ENCODE assay signal across 19 cellular contexts in the genomic region with DNA sequence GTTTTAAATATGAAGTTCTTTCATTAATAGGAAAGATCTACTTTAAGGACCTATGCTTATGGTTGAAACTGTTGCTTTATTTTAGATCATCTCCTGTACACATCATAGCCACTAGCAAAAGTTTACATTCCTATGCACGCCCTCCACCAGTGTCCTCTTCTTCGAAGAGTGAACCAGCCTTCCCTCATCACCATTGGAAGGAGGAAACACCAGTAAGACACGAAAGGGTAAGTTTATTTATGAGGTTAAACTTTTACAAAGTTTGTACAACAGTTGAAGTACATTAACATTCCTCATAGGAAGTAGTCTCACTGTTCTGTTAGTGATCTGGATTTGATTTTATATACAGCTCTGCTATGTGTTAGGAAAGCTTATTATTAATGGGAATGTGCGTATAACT. TPM values are rescaled to one million over a fixed set of nuclear protein-coding genes. Genes with fewer than 3 reads are reported as not detected.
DNase-seq lines count a peak whose midpoint lies in the region; ATAC-seq and TF ChIP-seq lines count a peak whose summit lies in the region.
"Had no signal": no experiment of that assay in that cellular context is flagged by ENCODE, and none has a peak within 500 bp of the region (broad histone marks: within the 10 kb centered on the region; RNA-seq: fewer than 3 reads in every experiment).

No MANE protein-coding gene starts in this region.

- CTCF ChIA-PET in AG04450 (lab: Charles Lee), result interaction anchor here (0.5 to 1.1 kb wide), 4 partner anchors 37 to 647 kb away, joined by 3 to 5 read pairs (median 3); no protein-coding TSS in a partner anchor

- H3K9me3 Mint-ChIP-seq in HFFc6 (no peaks in the 10 kb centered on the region), nephron (no peaks in the 10 kb centered on the region)
- H3K9me3 Mint-ChIP-seq: GM23338 had no signal

- H3K27me3 ChIP-seq in AG04450 (ENCODE audit: control insufficient read depth, insufficient read depth, low read length), result no peaks in the 10 kb centered on the region

- H3K27me3 Mint-ChIP-seq in HFFc6 (ENCODE audit: insufficient read depth) (no peaks in the 10 kb centered on the region), nephron (ENCODE audit: low read depth) (no peaks in the 10 kb centered on the region)
- H3K27me3 Mint-ChIP-seq: B cell had no signal

- H3K4me3 ChIP-seq in AG04450 (ENCODE audit: low read depth, low read length), result no peak overlapping the region
- H3K4me3 ChIP-seq: GM23338, PC-9 had no signal

- no peak overlapping the region for H3K4me3 Mint-ChIP-seq in HFFc6
- no peak overlapping the region for H3K4me3 Mint-ChIP-seq in nephron
- H3K4me3 Mint-ChIP-seq: B cell, GM23338 had no signal

- H3K27ac Mint-ChIP-seq in HFFc6 (0 out of 2 replicates have a peak overlapping the region, but pooled peaks have one; percentile 12), nephron (peak overlapping the region in 2 of 3 experiments; percentile 22 to 59)
- H3K27ac Mint-ChIP-seq: B cell, GM23338 had no signal

- H3K4me1 Mint-ChIP-seq in HFFc6 (ENCODE audit: low read depth) (peaks cover 22% of the 10 kb centered on the region), nephron (peaks cover 9% of the 10 kb centered on the region)
- H3K4me1 Mint-ChIP-seq: GM23338 had no signal

- POLR2A ChIA-PET in AG04450 (lab: Yijun Ruan, JAX), result interaction anchor here (0.7 to 2.1 kb wide), 3 partner anchors 17 to 940 kb away, joined by 3 to 29 read pairs (median 6); partner anchors contain the start of gene HBP1

- peaks cover 44% of the 10 kb centered on the region for H3K36me3 Mint-ChIP-seq in HFFc6 (ENCODE audit: low read depth)
- H3K36me3 Mint-ChIP-seq in nephron (ENCODE audit: low read depth), result peaks cover 79% of the 10 kb centered on the region

- ATAC-seq in GM19395 (IDR thresholded peaks at IDR 0.05; ENCODE audit: unreplicated experiment), result no peak
- ATAC-seq: GM23338, SK-N-SH treated with all-trans-retinoic acid at 6 μM for 48 hours had no signal

- H3K9me3 ChIP-seq in AG04450 (ENCODE audit: control insufficient read depth, insufficient read depth, low read length), result no peaks in the 10 kb centered on the region
- H3K9me3 ChIP-seq: Caco-2 had no signal

- no peak for TF ChIP-seq CTCF in AG04450 (IDR thresholded peaks at IDR 0.05; ENCODE audit: low read depth, low read length)
- TF ChIP-seq CTCF in HFFc6 (IDR thresholded peaks at IDR 0.05), result no peak
- no peak for TF ChIP-seq CTCF in nephron (IDR thresholded peaks at IDR 0.05; ENCODE audit: unreplicated experiment in 3 of 3)

- no peak overlapping the region for H3K27ac ChIP-seq in AG04450 (ENCODE audit: low read depth, low read length)
- H3K27ac ChIP-seq: PC-9, RWPE1 had no signal

- DNase-seq in AG04450 (ENCODE audit: low read depth, low spot score), result peak; percentile 48
- no peak for DNase-seq in HFFc6
- peak; percentile 26 for DNase-seq in iris pigment epithelial cell (ENCODE audit: low read depth)
- DNase-seq in ureter (ENCODE audit: low spot score), result no peak
- no peak for DNase-seq in Kasumi-1 (lab: John Stamatoyannopoulos, UW)
- DNase-seq: Caco-2, HCEC 1CT, NCI-H146, NCI-H2029 treated with DMSO at 0.1 percent for 48 hours, NCI-H2171, NCI-H526, PC-9, SIG-M5 had no signal

RNA-seq across cellular contexts. Expression of gene HBP1, which starts 16.9 kb away (rescaled TPM):
- 72.7 and 85.2 TPM in 2 replicates for polyA plus RNA-seq in AG04450 (2011; rRNA removed)
- 64.8 and 86.9 TPM in 2 replicates for polyA minus RNA-seq in AG04450 (2011; rRNA and poly(A)+ RNA removed)
- 10 to 100 TPM; 22.8 to 34.4 (median 28.5) TPM for total RNA-seq in HFFc6 (2021; fragmentation: NEBNext Ultra II Directional; extraction: Animal tissue kit (Norgen Biotek cat#: 25700))
- total RNA-seq in ureter, result 62.1 TPM

Comparison
In these comparisons a context has a peak if more than half of its experiments do, and no peak if none do; other contexts are left out.
1. DNase-seq: peak in AG04450 (single experiment) and iris pigment epithelial cell (single experiment); none in HFFc6 (single experiment), ureter (single experiment) and Kasumi-1 (0 of 2).